Comparison of ENCODE assay signal across 13 cellular contexts in genomic region chr1:54477153-54477561, GRCh38.
DNase-seq lines count a peak whose midpoint lies in the region; ATAC-seq, FAIRE-seq and TF ChIP-seq lines count a peak whose summit lies in the region.
"Had no signal": no experiment of that assay in that cellular context is flagged by ENCODE, and none has a peak within 500 bp of the region (broad histone marks: within the 10 kb centered on the region; RNA-seq: fewer than 3 reads in every experiment).

No MANE protein-coding gene starts in this region.

- H3K27ac ChIP-seq in CD4-positive, CD25-positive, alpha-beta regulatory T cell (ENCODE audit: insufficient read depth, low read length, poor library complexity, severe bottlenecking): peak overlapping the region; percentile 6
- H3K27ac ChIP-seq in naive thymus-derived CD4-positive, alpha-beta T cell (ENCODE audit: low read depth, low read length): peak overlapping the region; percentile 64
- H3K27ac ChIP-seq in kidney (ENCODE audit: low read depth in 2 of 2, low read length in 2 of 2): no peak overlapping the region
- H3K27ac ChIP-seq: adrenal gland had no signal

- no peak overlapping the region for H3K9ac ChIP-seq in kidney (ENCODE audit: low read length in 2 of 2)

- no peaks in the 10 kb centered on the region for H3K9me3 ChIP-seq in CD4-positive, CD25-positive, alpha-beta regulatory T cell (ENCODE audit: control insufficient read depth in 2 of 2, low read length in 2 of 2)
- H3K9me3 ChIP-seq in naive thymus-derived CD4-positive, alpha-beta T cell (ENCODE audit: control insufficient read depth in 2 of 3, low read length in 3 of 3): no peaks in the 10 kb centered on the region
- H3K9me3 ChIP-seq in kidney (ENCODE audit: control insufficient read depth in 1 of 2, low read length in 2 of 2): peaks cover 0 to 2% of the 10 kb centered on the region in 2 donors
- H3K9me3 ChIP-seq: adrenal gland, Peyer's patch had no signal

- ATAC-seq in CD4-positive, CD25-positive, alpha-beta regulatory T cell (ENCODE audit: low read depth in 2 of 2): peak in 1 of 2 donors; percentile 28
- peak; percentile 48 for ATAC-seq in activated CD8-positive, alpha-beta T cell treated with anti-CD3 and anti-CD28 coated beads for 36 hours
- ATAC-seq in naive thymus-derived CD4-positive, alpha-beta T cell: no peak

- peaks cover 11 to 84% (median 37%) of the 10 kb centered on the region in 4 donors for H3K4me1 Mint-ChIP-seq in CD4-positive, CD25-positive, alpha-beta regulatory T cell
- peaks cover 65% of the 10 kb centered on the region for H3K4me1 Mint-ChIP-seq in activated CD8-positive, alpha-beta T cell treated with anti-CD3 and anti-CD28 coated beads for 36 hours (ENCODE audit: low read depth)
- H3K4me1 Mint-ChIP-seq in naive thymus-derived CD4-positive, alpha-beta T cell: peaks cover 44 to 81% (median 75%) of the 10 kb centered on the region in 7 donors

- peaks cover 5% of the 10 kb centered on the region for H3K27me3 ChIP-seq in CD4-positive, CD25-positive, alpha-beta regulatory T cell (ENCODE audit: control insufficient read depth, insufficient read depth, low read length)
- H3K27me3 ChIP-seq in naive thymus-derived CD4-positive, alpha-beta T cell (ENCODE audit: control insufficient read depth in 2 of 2, insufficient read depth in 2 of 2, low read length in 2 of 2): no peaks in the 10 kb centered on the region
- H3K27me3 ChIP-seq: adrenal gland had no signal

- no peak for TF ChIP-seq CTCF in activated CD8-positive, alpha-beta T cell treated with anti-CD3 and anti-CD28 coated beads for 36 hours (IDR thresholded peaks at IDR 0.05)
- TF ChIP-seq CTCF in kidney (IDR thresholded peaks at IDR 0.05; ENCODE audit: borderline replicate concordance, extremely low read depth, insufficient read depth) (no peak), GM10266 (IDR thresholded peaks at IDR 0.05; ENCODE audit: control insufficient read depth, insufficient read depth, low read depth, missing control alignments) (no peak)

- H3K36me3 ChIP-seq in CD4-positive, CD25-positive, alpha-beta regulatory T cell (ENCODE audit: control insufficient read depth, insufficient read depth, low read length): no peaks in the 10 kb centered on the region
- H3K36me3 ChIP-seq in naive thymus-derived CD4-positive, alpha-beta T cell (ENCODE audit: control insufficient read depth in 2 of 3, insufficient read depth in 3 of 3, low read length in 3 of 3): no peaks in the 10 kb centered on the region
- H3K36me3 ChIP-seq in kidney (ENCODE audit: control insufficient read depth in 1 of 2, insufficient read depth in 2 of 2, low read length in 2 of 2): no peaks in the 10 kb centered on the region
- H3K36me3 ChIP-seq: adrenal gland, Peyer's patch had no signal

- H3K27ac Mint-ChIP-seq in CD4-positive, CD25-positive, alpha-beta regulatory T cell: peak overlapping the region; percentile 51 to 93 (median 85)
- H3K27ac Mint-ChIP-seq in activated CD8-positive, alpha-beta T cell treated with anti-CD3 and anti-CD28 coated beads for 36 hours: peak overlapping the region; percentile 46
- peak overlapping the region in 8 of 9 donors; percentile 74 to 97 (median 86) for H3K27ac Mint-ChIP-seq in naive thymus-derived CD4-positive, alpha-beta T cell

- CTCF ChIA-PET in activated CD8-positive, alpha-beta T cell treated with anti-CD3 and anti-CD28 coated beads for 36 hours (lab: Charles Lee): interaction anchor here (1.3 to 1.5 kb wide), 2 partner anchors 9 to 12 kb away, joined by 7 to 10 read pairs; no protein-coding TSS in a partner anchor
- CTCF ChIA-PET in naive thymus-derived CD4-positive, alpha-beta T cell (lab: Charles Lee): interaction anchor here (0.7 to 1.7 kb wide), 5 partner anchors 10 to 90 kb away, joined by 3 to 8 read pairs (median 4); no protein-coding TSS in a partner anchor

- intact Hi-C loops in activated CD8-positive, alpha-beta T cell treated with anti-CD3 and anti-CD28 coated beads for 36 hours (cut with micrococcal nuclease): no loop called here
- intact Hi-C loops in naive thymus-derived CD4-positive, alpha-beta T cell (cut with micrococcal nuclease): loop anchor here in 1 of 2 donors (1.0 kb wide), 1 partner anchor 11 kb away; no protein-coding TSS in a partner anchor
- intact Hi-C loops in kidney (cut with DNase I): no loop called here

- H3K27me3 Mint-ChIP-seq in CD4-positive, CD25-positive, alpha-beta regulatory T cell: peaks cover 34% of the 10 kb centered on the region
- peaks cover 5% of the 10 kb centered on the region for H3K27me3 Mint-ChIP-seq in activated CD8-positive, alpha-beta T cell treated with anti-CD3 and anti-CD28 coated beads for 36 hours
- peaks cover 0 to 27% (median 0%) of the 10 kb centered on the region in 5 donors for H3K27me3 Mint-ChIP-seq in naive thymus-derived CD4-positive, alpha-beta T cell

- peak in 1 of 3 donors; percentile 59 for DNase-seq in CD4-positive, CD25-positive, alpha-beta regulatory T cell
- no peak for DNase-seq in activated CD8-positive, alpha-beta T cell treated with anti-CD3 and anti-CD28 coated beads for 36 hours
- peak in 1 of 9 donors; percentile 30 for DNase-seq in naive thymus-derived CD4-positive, alpha-beta T cell
- DNase-seq in OCI-M2 (lab: John Stamatoyannopoulos, UW; ENCODE audit: unreplicated experiment) (no peak), kidney (no peak), GM10266 (ENCODE audit: extremely low spot score) (no peak)
- DNase-seq: activated CD8-positive, alpha-beta memory T cell treated with anti-CD3 and anti-CD28 coated beads for 24 hours; adrenal gland; kidney glomerular epithelial cell; NCI-H1436 treated with DMSO at 0.1 percent for 48 hours; NCI-H510A; Peyer's patch had no signal

- no peaks in the 10 kb centered on the region for H3K36me3 Mint-ChIP-seq in CD4-positive, CD25-positive, alpha-beta regulatory T cell
- H3K36me3 Mint-ChIP-seq in activated CD8-positive, alpha-beta T cell treated with anti-CD3 and anti-CD28 coated beads for 36 hours (ENCODE audit: low read depth): no peaks in the 10 kb centered on the region
- H3K36me3 Mint-ChIP-seq in naive thymus-derived CD4-positive, alpha-beta T cell: peaks cover 0 to 13% (median 0%) of the 10 kb centered on the region in 5 donors

- peaks cover 0 to 2% (median 0%) of the 10 kb centered on the region in 7 donors for H3K9me3 Mint-ChIP-seq in CD4-positive, CD25-positive, alpha-beta regulatory T cell
- H3K9me3 Mint-ChIP-seq in activated CD8-positive, alpha-beta T cell treated with anti-CD3 and anti-CD28 coated beads for 36 hours: no peaks in the 10 kb centered on the region
- no peaks in the 10 kb centered on the region for H3K9me3 Mint-ChIP-seq in naive thymus-derived CD4-positive, alpha-beta T cell

- POLR2A ChIA-PET in activated CD8-positive, alpha-beta T cell treated with anti-CD3 and anti-CD28 coated beads for 36 hours (lab: Charles Lee): interaction anchor here (0.9 to 1.6 kb wide), 3 partner anchors 10 to 199 kb away, joined by 3 to 7 read pairs (median 4); no protein-coding TSS in a partner anchor
- POLR2A ChIA-PET in naive thymus-derived CD4-positive, alpha-beta T cell (lab: Charles Lee): interaction anchor here (0.6 to 6.8 kb wide), 8 partner anchors 8 to 358 kb away, joined by 3 to 45 read pairs (median 3); no protein-coding TSS in a partner anchor

- H3K4me3 ChIP-seq in CD4-positive, CD25-positive, alpha-beta regulatory T cell (ENCODE audit: low read depth, low read length): no peak overlapping the region
- no peak overlapping the region for H3K4me3 ChIP-seq in naive thymus-derived CD4-positive, alpha-beta T cell (ENCODE audit: low read length)
- H3K4me3 ChIP-seq in kidney (ENCODE audit: low read length in 2 of 2): no peak overlapping the region
- H3K4me3 ChIP-seq: adrenal gland, Peyer's patch had no signal

- peaks cover 63% of the 10 kb centered on the region for H3K4me1 ChIP-seq in CD4-positive, CD25-positive, alpha-beta regulatory T cell (ENCODE audit: control insufficient read depth, insufficient read depth, low read length, poor library complexity, severe bottlenecking)
- peaks cover 48 to 52% of the 10 kb centered on the region in 2 donors for H3K4me1 ChIP-seq in naive thymus-derived CD4-positive, alpha-beta T cell (ENCODE audit: control insufficient read depth in 2 of 2, insufficient read depth in 2 of 2, low read length in 2 of 2)
- H3K4me1 ChIP-seq in kidney (ENCODE audit: control insufficient read depth in 1 of 2, insufficient read depth in 1 of 2, low read depth in 1 of 2, low read length in 2 of 2): peaks cover 5 to 17% of the 10 kb centered on the region in 2 donors

- FAIRE-seq in G401.6 (lab: Jason Lieb, UNC) (peak; percentile 15), kidney (lab: Jason Lieb, UNC) (no peak)

- peak overlapping the region; percentile 11 to 74 (median 58) for H3K4me3 Mint-ChIP-seq in CD4-positive, CD25-positive, alpha-beta regulatory T cell
- no peak overlapping the region for H3K4me3 Mint-ChIP-seq in activated CD8-positive, alpha-beta T cell treated with anti-CD3 and anti-CD28 coated beads for 36 hours
- H3K4me3 Mint-ChIP-seq in naive thymus-derived CD4-positive, alpha-beta T cell: peak overlapping the region in 9 of 10 donors; percentile 42 to 89 (median 54)

Comparison
In these comparisons a context has a peak if more than half of its experiments do, and no peak if none do; other contexts are left out.
1. H3K27ac ChIP-seq: peak in CD4-positive, CD25-positive, alpha-beta regulatory T cell (single experiment) and naive thymus-derived CD4-positive, alpha-beta T cell (single experiment); none in kidney (0 of 2).
2. Peak in every context shown above with its lines, with median percentiles within 50 percentile points of each other: H3K27ac Mint-ChIP-seq.